Comparison of ENCODE assay signal across 11 cellular contexts in genomic region chr10:79250259-79250658, GRCh38.
A peak's percentile ranks its signal among the peaks of the same experiment; 100 is the strongest.
DNase-seq lines count a peak whose midpoint lies in the region; ATAC-seq, FAIRE-seq and TF ChIP-seq lines count a peak whose summit lies in the region.
"Had no signal": no experiment of that assay in that cellular context is flagged by ENCODE, and none has a peak within 500 bp of the region (broad histone marks: within the 10 kb centered on the region; RNA-seq: fewer than 3 reads in every experiment).

No MANE protein-coding gene starts in this region.

- TF ChIP-seq EP300 in GM12878 (IDR thresholded peaks at IDR 0.05; ENCODE audit: borderline replicate concordance in 1 of 2, control insufficient read depth in 1 of 2, low read depth in 2 of 2, low read length in 2 of 2): no peak

- no TSS peak for BruUV-seq in GM12878 (replicated peaks; lab: Mats Ljungman, UMichigan)

- no peak; the same call in none of the 2 replicates for TF ChIP-seq POLR2A in GM12878 (IDR thresholded peaks at IDR 0.05; ENCODE audit: low read depth, low read length)

- H4K20me1 ChIP-seq in GM12878 (ENCODE audit: control insufficient read depth, insufficient read depth): peaks cover 7% of the 10 kb centered on the region; the same call in 1 of the 2 replicates

- ATAC-seq in HG03378 (IDR thresholded peaks at IDR 0.05; ENCODE audit: unreplicated experiment): peak; percentile 31
- ATAC-seq in GM12878: peak; percentile 22
- peak; percentile 51 for ATAC-seq in stimulated activated naive B cell treated with anti-CD40 and anti-IgM and Interleukin-4, amounts not matched to agents 10 μg/mL and 1 μg/mL and 100 μg/mL, for 72 hours (replicated peaks)
- ATAC-seq in GM19324 (IDR thresholded peaks at IDR 0.05; ENCODE audit: low FRiP score, unreplicated experiment): no peak

- no peak for TF ChIP-seq RAD21 in GM12878 (IDR thresholded peaks at IDR 0.05; ENCODE audit: insufficient read depth, low read depth, low read length)

- H3K4me2 ChIP-seq in GM12878 (ENCODE audit: control insufficient read depth, insufficient read depth): peak overlapping the region; percentile 96

- H3K4me3 ChIP-seq in GM12878: peak overlapping the region; percentile 80

- intact Hi-C loops in GM12878 (cut with micrococcal nuclease; ENCODE audit: unreplicated experiment): no loop called here

- H3K9me3 ChIP-seq in GM12878 (replicated peaks; ENCODE audit: control insufficient read depth, insufficient read depth, low read length): no peaks in the 10 kb centered on the region

- TF ChIP-seq CTCF in GM12878 (IDR thresholded peaks at IDR 0.05 in 2 of 3, conservative IDR thresholded peaks at IDR 0.05 in 1 of 3; ENCODE audit: control insufficient read depth in 2 of 3, extremely low read depth in 1 of 3, insufficient read depth in 1 of 3, low read depth in 3 of 3, low read length in 3 of 3): no peak

- H3K9ac ChIP-seq in GM12878 (ENCODE audit: control insufficient read depth, insufficient read depth, low read length): peak overlapping the region; percentile 93

- SMC1A ChIA-PET in GM12878 (lab: Charles Lee; ENCODE audit: uncharacterized antibody, unreplicated experiment): interaction anchor here (1.3 to 9.5 kb wide), 6 partner anchors 9 to 99 kb away, joined by 4 to 115 read pairs (median 6); no protein-coding TSS in a partner anchor

- in situ Hi-C loops in GM12878 (cut with MboI): no loop called here

- peaks cover 95% of the 10 kb centered on the region for H3K4me1 ChIP-seq in GM12878 (ENCODE audit: control insufficient read depth, insufficient read depth, low read length)

- FAIRE-seq in GM12878 (lab: Jason Lieb, UNC): no peak

- POLR2A ChIA-PET in GM12878 (lab: Charles Lee): interaction anchor here (0.9 to 12.4 kb wide), 2 partner anchors 9 to 36 kb away, joined by 3 to 100 read pairs; no protein-coding TSS in a partner anchor

- peak overlapping the region; percentile 84 for H3K27ac Mint-ChIP-seq in T-helper 1 cell treated with Interleukin-12 subunit alpha and Interleukin-12 subunit beta and Interleukin-4 antibody, amounts not matched to agents 30 μg/mL and 1 μg/mL, for 36 hours
- H3K27ac Mint-ChIP-seq in stimulated activated naive B cell treated with anti-CD40 and anti-IgM and Interleukin-4, amounts not matched to agents 10 μg/mL and 1 μg/mL and 100 μg/mL, for 72 hours: peak overlapping the region; percentile 98

- peaks cover 2% of the 10 kb centered on the region for H3K36me3 Mint-ChIP-seq in T-helper 1 cell treated with Interleukin-12 subunit alpha and Interleukin-12 subunit beta and Interleukin-4 antibody, amounts not matched to agents 30 μg/mL and 1 μg/mL, for 36 hours (ENCODE audit: low read depth)
- peaks cover 37 to 62% of the 10 kb centered on the region in 2 donors for H3K36me3 Mint-ChIP-seq in stimulated activated naive B cell treated with anti-CD40 and anti-IgM and Interleukin-4, amounts not matched to agents 10 μg/mL and 1 μg/mL and 100 μg/mL, for 72 hours

- no peak for DNase-seq in T-helper 1 cell
- DNase-seq in GM12878 (ENCODE audit: low read depth, low spot score): no peak
- peak; percentile 80 for DNase-seq in stimulated activated naive B cell treated with anti-CD40 and anti-IgM and Interleukin-4, amounts not matched to agents 10 μg/mL and 1 μg/mL and 100 μg/mL, for 72 hours
- DNase-seq in NCI-H2196 treated with DMSO at 0.1 percent for 48 hours (lab: John Stamatoyannopoulos, UW; ENCODE audit: unreplicated experiment): no peak
- DNase-seq in NCI-H1417 (lab: John Stamatoyannopoulos, UW): no peak
- DNase-seq: 8988T, dermis blood vessel endothelial cell had no signal

- WGBS in GM12878 (ENCODE audit: insufficient coverage, insufficient replicate concordance, low lambda C conversion rate, missing lambda C conversion rate): 4% methylated on average over 5 of the region's 5 CpGs

- no peaks in the 10 kb centered on the region for H3K27me3 Mint-ChIP-seq in T-helper 1 cell treated with Interleukin-12 subunit alpha and Interleukin-12 subunit beta and Interleukin-4 antibody, amounts not matched to agents 30 μg/mL and 1 μg/mL, for 36 hours (ENCODE audit: low read depth)
- no peaks in the 10 kb centered on the region for H3K27me3 Mint-ChIP-seq in stimulated activated naive B cell treated with anti-CD40 and anti-IgM and Interleukin-4, amounts not matched to agents 10 μg/mL and 1 μg/mL and 100 μg/mL, for 72 hours

- peaks cover 100% of the 10 kb centered on the region for H3K79me2 ChIP-seq in GM12878 (ENCODE audit: control insufficient read depth, insufficient read depth, low read length)

- RAD21 ChIA-PET in GM12878 (lab: Charles Lee; ENCODE audit: unreplicated experiment): interaction anchor here (0.7 to 11.1 kb wide), 7 partner anchors 13 to 97 kb away, joined by 3 to 165 read pairs (median 3); partner anchors contain the start of gene PPIF

- CTCF ChIA-PET in GM12878 (lab: Yijun Ruan, JAX): interaction anchor here (1.2 to 8.5 kb wide), 5 partner anchors 16 to 66 kb away, joined by 3 to 67 read pairs (median 18); no protein-coding TSS in a partner anchor

- H3K4me1 Mint-ChIP-seq in T-helper 1 cell treated with Interleukin-12 subunit alpha and Interleukin-12 subunit beta and Interleukin-4 antibody, amounts not matched to agents 30 μg/mL and 1 μg/mL, for 36 hours (ENCODE audit: low read depth): peaks cover 61% of the 10 kb centered on the region
- H3K4me1 Mint-ChIP-seq in stimulated activated naive B cell treated with anti-CD40 and anti-IgM and Interleukin-4, amounts not matched to agents 10 μg/mL and 1 μg/mL and 100 μg/mL, for 72 hours: peaks cover 80 to 100% of the 10 kb centered on the region in 2 donors

- peak overlapping the region; percentile 92 for H3K27ac ChIP-seq in GM12878 (ENCODE audit: control insufficient read depth, insufficient read depth)
- H3K27ac ChIP-seq: VCaP had no signal

- peak overlapping the region; percentile 51 for H3K4me3 Mint-ChIP-seq in T-helper 1 cell treated with Interleukin-12 subunit alpha and Interleukin-12 subunit beta and Interleukin-4 antibody, amounts not matched to agents 30 μg/mL and 1 μg/mL, for 36 hours
- peak overlapping the region; percentile 78 to 81 for H3K4me3 Mint-ChIP-seq in stimulated activated naive B cell treated with anti-CD40 and anti-IgM and Interleukin-4, amounts not matched to agents 10 μg/mL and 1 μg/mL and 100 μg/mL, for 72 hours

- peaks cover 0 to 9% of the 10 kb centered on the region in 2 experiments; a peak in 2 of 4 replicates for H3K36me3 ChIP-seq in GM12878 (ENCODE audit: control insufficient read depth in 2 of 2, insufficient read depth in 2 of 2, low read length in 1 of 2)

- no peaks in the 10 kb centered on the region for H3K27me3 ChIP-seq in GM12878 (replicated peaks in 1 of 2; ENCODE audit: control insufficient read depth in 2 of 2, insufficient read depth in 2 of 2, low read length in 1 of 2)

- H3K9me3 Mint-ChIP-seq in T-helper 1 cell treated with Interleukin-12 subunit alpha and Interleukin-12 subunit beta and Interleukin-4 antibody, amounts not matched to agents 30 μg/mL and 1 μg/mL, for 36 hours: no peaks in the 10 kb centered on the region
- H3K9me3 Mint-ChIP-seq in stimulated activated naive B cell treated with anti-CD40 and anti-IgM and Interleukin-4, amounts not matched to agents 10 μg/mL and 1 μg/mL and 100 μg/mL, for 72 hours: no peaks in the 10 kb centered on the region

- H2AFZ ChIP-seq in GM12878 (ENCODE audit: control insufficient read depth, low read depth, low read length): no peak overlapping the region

TF ChIP-seq in GM12878, 131 proteins besides CTCF, POLR2A, EP300 and RAD21 (continues in another document):
- TF ChIP-seq LARP7 (IDR thresholded peaks at IDR 0.05) (no peak), PAX8 (IDR thresholded peaks at IDR 0.05) (no peak), HDAC2 (IDR thresholded peaks at IDR 0.05) (no peak), EGR1 (IDR thresholded peaks at IDR 0.05; ENCODE audit: borderline replicate concordance in 1 of 2, low read depth in 2 of 2, low read length in 2 of 2) (peak in 1 of 2 experiments; percentile 28; a peak in 1 of 3 replicates), NRF1 (conservative IDR thresholded peaks at IDR 0.05; ENCODE audit: low read depth, low read length) (no peak), SIX5 (IDR thresholded peaks at IDR 0.05; ENCODE audit: low read depth, low read length, severe bottlenecking) (no peak), CBFB (IDR thresholded peaks at IDR 0.05; ENCODE audit: low read depth) (no peak; the same call in 1 of the 2 replicates), ZNF217 (IDR thresholded peaks at IDR 0.05) (no peak), STAT1 (conservative IDR thresholded peaks at IDR 0.05) (no peak), E2F4 (IDR thresholded peaks at IDR 0.05; ENCODE audit: low read depth, low read length) (no peak), ZNF384 (IDR thresholded peaks at IDR 0.05; ENCODE audit: borderline replicate concordance, low read depth, low read length) (no peak), IRF4 (IDR thresholded peaks at IDR 0.05; ENCODE audit: low read depth, low read length) (peak; percentile 6; the same call in 1 of the 2 replicates), WRNIP1 (IDR thresholded peaks at IDR 0.05; ENCODE audit: borderline replicate concordance, low read depth, low read length) (no peak), SMARCA5 (IDR thresholded peaks at IDR 0.05) (no peak), SPI1 (IDR thresholded peaks at IDR 0.05; ENCODE audit: borderline replicate concordance, insufficient read depth, low read depth, low read length) (peak; percentile 82)
